Comparison of ENCODE assay signal across 8 cellular contexts in genomic region chr3:24264748-24265158, GRCh38.
DNase-seq lines count a peak whose midpoint lies in the region; ATAC-seq, FAIRE-seq and TF ChIP-seq lines count a peak whose summit lies in the region.

No MANE protein-coding gene starts in this region.

- peak; percentile 71 for TF ChIP-seq CTCF in AG09319 (IDR thresholded peaks at IDR 0.05; ENCODE audit: low read depth, low read length)

- peak; percentile 71 for FAIRE-seq in GM18507 (lab: Jason Lieb, UNC)

- DNase-seq in AG09319 (ENCODE audit: extremely low read depth, low read depth), result no peak
- DNase-seq in GM18507 (ENCODE audit: extremely low spot score, insufficient read length, low read depth), result peak; percentile 12
- peak; percentile 55 for DNase-seq in NCI-H748 (lab: John Stamatoyannopoulos, UW; ENCODE audit: unreplicated experiment)
- DNase-seq in dermis microvascular lymphatic vessel endothelial cell (ENCODE audit: low read depth in 2 of 2), result peak; percentile 44 to 61
- DNase-seq in myocyte (ENCODE audit: low read depth), result peak; percentile 54
- DNase-seq in dedifferentiated amniotic fluid mesenchymal stem cell (ENCODE audit: extremely low spot score), result no peak
- no peak for DNase-seq in activated naive CD4-positive, alpha-beta T cell (lab: John Stamatoyannopoulos, UW)

- ATAC-seq in HG02870 (IDR thresholded peaks at IDR 0.05; ENCODE audit: unreplicated experiment), result peak; percentile 84

Comparison
In these comparisons a context has a peak if more than half of its experiments do, and no peak if none do; other contexts are left out.
1. DNase-seq: peak in GM18507 (single experiment), NCI-H748 (single experiment), dermis microvascular lymphatic vessel endothelial cell (2 of 2) and myocyte (single experiment); none in AG09319 (single experiment), dedifferentiated amniotic fluid mesenchymal stem cell (single experiment) and activated naive CD4-positive, alpha-beta T cell (0 of 4).